Comparison of ENCODE assay signal across 10 cellular contexts in genomic region chr14:37583358-37584210, GRCh38. TPM values are rescaled to one million over a fixed set of nuclear protein-coding genes. Genes with fewer than 3 reads are reported as not detected.
DNase-seq lines count a peak whose midpoint lies in the region; ATAC-seq and TF ChIP-seq lines count a peak whose summit lies in the region.
"Had no signal": no experiment of that assay in that cellular context is flagged by ENCODE, and none has a peak within 500 bp of the region (broad histone marks: within the 10 kb centered on the region; RNA-seq: fewer than 3 reads in every experiment).

No MANE protein-coding gene starts in this region.

- peak overlapping the region in 1 of 2 donors; percentile 76 for H3K4me3 Mint-ChIP-seq in CD14-positive monocyte
- H3K4me3 Mint-ChIP-seq: activated T-cell treated with anti-CD3 and anti-CD28 coated beads, Interleukin-2, amount 50 U/mL, for 72 hours had no signal

- H3K27ac ChIP-seq in esophagus squamous epithelium = peak overlapping the region; percentile 88 to 95 (median 90)

- no peak for TF ChIP-seq POLR2A in esophagus squamous epithelium (IDR thresholded peaks at IDR 0.05)

- no peaks in the 10 kb centered on the region for H3K36me3 ChIP-seq in esophagus squamous epithelium

- no peak for ATAC-seq in HG03175 (IDR thresholded peaks at IDR 0.05; ENCODE audit: unreplicated experiment)
- ATAC-seq: activated T-cell treated with anti-CD3 and anti-CD28 coated beads, Interleukin-2, amount 50 U/mL, for 72 hours had no signal

- intact Hi-C loops in esophagus squamous epithelium (cut with DNase I) (no loop called here), CD14-positive monocyte (cut with micrococcal nuclease) (no loop called here)

- H3K27me3 Mint-ChIP-seq in CD14-positive monocyte (ENCODE audit: low read depth in 3 of 3) = peaks cover 63 to 72% (median 67%) of the 10 kb centered on the region in 3 donors

- H3K4me1 Mint-ChIP-seq in CD14-positive monocyte = no peaks in the 10 kb centered on the region

- H3K9me3 ChIP-seq in esophagus squamous epithelium = no peaks in the 10 kb centered on the region

- H3K4me3 ChIP-seq in HFF-Myc (replicated peaks; ENCODE audit: low read depth, low read length) = peak overlapping the region; percentile 30
- peak overlapping the region; percentile 41 to 57 (median 52) for H3K4me3 ChIP-seq in esophagus squamous epithelium
- H3K4me3 ChIP-seq in retinal pigment epithelial cell (ENCODE audit: low read length) = peak overlapping the region; percentile 25

- peaks cover 0 to 1% of the 10 kb centered on the region in 2 donors for H3K36me3 Mint-ChIP-seq in CD14-positive monocyte

- peaks cover 0 to 62% (median 14%) of the 10 kb centered on the region in 3 donors for H3K4me1 ChIP-seq in esophagus squamous epithelium

- WGBS in esophagus squamous epithelium, 2 donors = 2 to 4% methylated on average over 9 to 26 of the region's 67 CpGs

- peaks cover 0 to 69% (median 9%) of the 10 kb centered on the region in 4 donors for H3K27me3 ChIP-seq in esophagus squamous epithelium

- TF ChIP-seq CTCF in HFF-Myc (IDR thresholded peaks at IDR 0.05; ENCODE audit: low read depth, low read length, missing control alignments) (no peak), esophagus squamous epithelium (IDR thresholded peaks at IDR 0.05) (no peak), retinal pigment epithelial cell (conservative IDR thresholded peaks at IDR 0.05; ENCODE audit: low read depth, low read length) (no peak), CD14-positive monocyte (IDR thresholded peaks at IDR 0.05) (no peak)

- H3K9me3 Mint-ChIP-seq in CD14-positive monocyte = peaks cover 2 to 33% (median 15%) of the 10 kb centered on the region in 7 donors

- no peak overlapping the region for H3K27ac Mint-ChIP-seq in CD14-positive monocyte
- H3K27ac Mint-ChIP-seq: activated T-cell treated with anti-CD3 and anti-CD28 coated beads, Interleukin-2, amount 50 U/mL, for 72 hours had no signal

- no peak for DNase-seq in HFF-Myc (ENCODE audit: extremely low read depth, low read depth)
- peak; percentile 38 for DNase-seq in NCI-H524 treated with DMSO at 0.1 percent for 48 hours (lab: John Stamatoyannopoulos, UW)
- no peak for DNase-seq in esophagus squamous epithelium (lab: John Stamatoyannopoulos, UW)
- no peak for DNase-seq in retinal pigment epithelial cell (ENCODE audit: low read depth)
- no peak for DNase-seq in activated effector memory CD4-positive, alpha-beta T cell treated with Interleukin-2 at 50 U/mL for 16 hours
- no peak for DNase-seq in CD14-positive monocyte (ENCODE audit: low spot score)
- DNase-seq in activated CD4-positive, alpha-beta T cell treated with anti-CD3 and anti-CD28 coated beads, Interleukin-2, amount 50 U/mL, for 48 hours = no peak
- DNase-seq: activated T-cell treated with anti-CD3 and anti-CD28 coated beads, Interleukin-2, amount 50 U/mL, for 72 hours had no signal

RNA-seq across cellular contexts. Expression of gene FOXA1, which starts 11.5 kb away (rescaled TPM):
- total RNA-seq in esophagus squamous epithelium = 10 to 100 TPM; 27.7 to 34.4 (median 29.1) TPM
- not detected for polyA plus RNA-seq in CD14-positive monocyte
- total RNA-seq: fibroblast of villous mesenchyme had no signal

RNA-seq across cellular contexts. Expression of gene TTC6, which starts 11.8 kb away (rescaled TPM):
- 1 to 10 TPM in 3 of 4 donors, under 1 TPM in 1; 0.82 to 8.4 (median 3.5) TPM for total RNA-seq in esophagus squamous epithelium
- polyA plus RNA-seq in CD14-positive monocyte = not detected
- total RNA-seq: activated T-cell treated with anti-CD3 and anti-CD28 coated beads, Interleukin-2, amount 50 U/mL, for 72 hours had no signal
